8 cellular contexts compared by ENCODE assay signal in the genomic region with DNA sequence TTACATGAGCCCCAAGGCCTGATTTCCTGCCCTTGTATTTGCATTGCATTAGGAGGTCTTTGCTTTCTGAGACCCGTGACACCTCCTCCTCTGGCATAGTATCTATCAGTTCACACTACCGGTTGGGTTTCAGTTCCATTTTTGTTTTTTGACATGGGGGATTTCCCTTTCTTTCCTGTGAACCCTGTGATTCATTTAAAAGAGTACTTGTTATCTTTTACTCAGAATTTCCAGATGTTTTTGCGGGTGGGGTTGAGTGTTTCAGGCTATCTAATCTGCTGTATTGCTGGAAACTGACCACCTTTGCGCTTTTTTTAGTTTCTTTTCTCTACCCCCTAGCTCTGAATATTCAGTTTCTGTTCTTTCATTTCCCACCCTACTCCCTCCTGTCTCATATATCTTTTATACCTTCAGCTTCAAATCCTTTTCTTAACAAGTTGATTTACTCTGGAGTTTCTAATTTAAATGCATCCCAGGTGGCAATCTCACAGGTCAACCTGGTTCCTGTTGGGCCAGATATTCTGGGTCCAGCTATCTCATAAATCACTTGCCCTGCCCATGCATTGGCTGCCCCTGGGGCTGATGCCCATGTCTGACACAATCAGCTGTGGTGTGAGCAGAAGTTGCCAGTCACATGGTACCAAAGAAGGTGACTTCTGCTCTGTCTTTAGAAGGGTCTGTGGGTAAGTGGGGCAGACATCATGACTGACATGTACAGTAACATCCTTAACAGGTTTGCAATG. TPM values are rescaled to one million over a fixed set of nuclear protein-coding genes. Genes with fewer than 3 reads are reported as not detected.
A peak's percentile ranks its signal among the peaks of the same experiment; 100 is the strongest.
DNase-seq lines count a peak whose midpoint lies in the region; ATAC-seq and TF ChIP-seq lines count a peak whose summit lies in the region.

No MANE protein-coding gene starts in this region.

- H3K36me3 ChIP-seq in esophagus (ENCODE audit: control insufficient read depth in 2 of 2, insufficient read depth in 2 of 2, low read length in 1 of 2): no peaks in the 10 kb centered on the region

- H3K27me3 ChIP-seq in esophagus (ENCODE audit: control insufficient read depth in 1 of 2, insufficient read depth in 2 of 2, low read length in 2 of 2): no peaks in the 10 kb centered on the region

- no peaks in the 10 kb centered on the region for H3K9me3 Mint-ChIP-seq in osteocyte (ENCODE audit: unreplicated experiment)

- H3K4me1 ChIP-seq in esophagus (ENCODE audit: control insufficient read depth in 2 of 2, insufficient read depth in 2 of 2, low read length in 1 of 2): no peaks in the 10 kb centered on the region

- no peaks in the 10 kb centered on the region for H3K36me3 Mint-ChIP-seq in osteocyte (ENCODE audit: unreplicated experiment)

- no peak overlapping the region for H3K4me3 ChIP-seq in esophagus (ENCODE audit: low read depth in 1 of 2, low read length in 2 of 2)

- H3K4me3 Mint-ChIP-seq in osteocyte (ENCODE audit: unreplicated experiment): no peak overlapping the region

- H3K27me3 Mint-ChIP-seq in osteocyte (ENCODE audit: unreplicated experiment): no peaks in the 10 kb centered on the region

- H3K27ac Mint-ChIP-seq in osteocyte (ENCODE audit: unreplicated experiment): no peak overlapping the region

- H3K9me3 ChIP-seq in esophagus (ENCODE audit: control insufficient read depth in 2 of 2, insufficient read depth in 1 of 2, low read depth in 1 of 2, low read length in 1 of 2): no peaks in the 10 kb centered on the region

- H3K4me1 Mint-ChIP-seq in osteocyte (ENCODE audit: unreplicated experiment): peaks cover 24% of the 10 kb centered on the region

- peak; percentile 83 for ATAC-seq in HG03354 (IDR thresholded peaks at IDR 0.05; ENCODE audit: poor library complexity, severe bottlenecking, unreplicated experiment)

- 27 to 35% methylated on average over 4 of the region's 4 CpGs for WGBS in esophagus, 2 donors

- TF ChIP-seq CTCF in osteocyte (IDR thresholded peaks at IDR 0.05): no peak

- peak overlapping the region; percentile 30 to 63 for H3K27ac ChIP-seq in esophagus (ENCODE audit: low read depth in 2 of 2, low read length in 1 of 2)

- DNase-seq in activated gamma-delta T cell treated with Interleukin-2 at 50 U/mL for 16 hours: peak; percentile 37
- no peak for DNase-seq in activated gamma-delta T cell (lab: John Stamatoyannopoulos, UW)
- peak; percentile 43 for DNase-seq in activated CD4-positive, CD25-positive, alpha-beta regulatory T cell treated with anti-CD3 and anti-CD28 coated beads, Interleukin-2, amount 50 U/mL, for 16 hours (ENCODE audit: low read depth, low spot score)
- peak; percentile 37 to 46 for DNase-seq in stimulated activated CD8-positive, alpha-beta memory T cell treated with anti-CD3 and anti-CD28 coated beads, Interleukin-15, amount 100 ng/mL, for 4 hours (ENCODE audit: low read depth in 2 of 2)
- DNase-seq in HuH-7.5 (ENCODE audit: low spot score): no peak
- no peak for DNase-seq in osteocyte (ENCODE audit: extremely low spot score, unreplicated experiment)

RNA-seq across cellular contexts. Expression of gene NCOA3, which starts 14.3 kb away (rescaled TPM):
- 1 to 10 TPM; 7.2 to 7.8 TPM for polyA plus RNA-seq in esophagus
- total RNA-seq in osteocyte: 75.9 and 77.5 TPM in 2 replicates

Comparison
In these comparisons a context has a peak if more than half of its experiments do, and no peak if none do; other contexts are left out.
1. DNase-seq: peak in activated gamma-delta T cell treated with Interleukin-2 at 50 U/mL for 16 hours (single experiment), activated CD4-positive, CD25-positive, alpha-beta regulatory T cell treated with anti-CD3 and anti-CD28 coated beads, Interleukin-2, amount 50 U/mL, for 16 hours (single experiment) and stimulated activated CD8-positive, alpha-beta memory T cell treated with anti-CD3 and anti-CD28 coated beads, Interleukin-15, amount 100 ng/mL, for 4 hours (2 of 2); none in activated gamma-delta T cell (single experiment), HuH-7.5 (single experiment) and osteocyte (single experiment).